In the genomic region with DNA sequence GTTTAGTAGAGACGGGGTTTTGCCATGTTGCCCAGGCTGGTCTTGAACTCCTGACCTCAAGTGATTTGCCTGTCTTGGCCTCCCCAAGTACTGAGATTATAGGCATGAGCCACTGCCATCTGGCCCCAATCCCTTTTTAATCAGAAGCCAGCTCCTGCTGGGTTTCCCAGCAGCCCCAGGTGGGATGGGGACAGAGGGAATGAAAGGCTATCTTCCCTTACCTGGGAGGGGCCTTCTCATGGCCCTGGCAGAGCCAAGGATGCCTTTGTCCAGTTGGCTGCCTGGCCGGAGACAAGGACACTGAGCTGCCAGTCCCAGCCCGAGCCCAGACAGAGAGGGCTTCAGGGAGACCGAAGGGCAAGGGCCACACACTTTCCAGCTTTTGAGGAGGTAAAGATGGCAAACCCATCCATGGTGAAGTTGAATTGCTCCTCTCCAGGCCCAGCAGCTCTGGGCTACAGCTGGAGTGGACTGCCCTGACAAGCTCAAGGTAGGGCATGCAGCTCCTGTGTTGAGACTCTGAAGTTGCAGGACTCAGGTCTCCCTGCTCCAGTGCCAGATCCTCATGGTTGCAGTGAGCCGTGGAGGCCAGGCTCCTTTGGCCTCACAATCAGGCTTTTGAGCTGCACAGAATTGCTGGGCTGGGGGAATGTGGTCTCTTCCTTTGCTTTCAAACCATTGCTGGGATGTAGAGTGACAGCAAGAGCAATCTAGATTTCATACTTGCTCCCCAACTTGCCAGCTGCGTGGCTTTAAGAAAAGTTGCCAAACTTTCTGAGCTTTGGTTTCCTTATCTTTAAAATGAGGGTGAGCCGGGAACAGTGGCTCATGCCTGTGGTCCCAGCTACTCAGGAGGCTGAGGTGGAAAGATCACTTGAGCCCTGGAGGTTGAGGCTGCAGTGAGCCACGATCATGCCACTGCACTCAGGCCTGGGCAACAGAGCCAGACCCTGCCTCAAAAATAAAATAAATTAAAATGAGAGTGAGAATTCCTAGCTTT, we compare ENCODE assay signal across 20 cellular contexts. TPM values are rescaled to one million over a fixed set of nuclear protein-coding genes. Genes with fewer than 3 reads are reported as not detected.
DNase-seq lines count a peak whose midpoint lies in the region; ATAC-seq, FAIRE-seq and TF ChIP-seq lines count a peak whose summit lies in the region.
"Had no signal": no experiment of that assay in that cellular context is flagged by ENCODE, and none has a peak within 500 bp of the region (broad histone marks: within the 10 kb centered on the region; RNA-seq: fewer than 3 reads in every experiment).

No MANE protein-coding gene starts in this region.

- intact Hi-C loops in HepG2 (cut with micrococcal nuclease; ENCODE audit: unreplicated experiment) = no loop called here
- intact Hi-C loops in right lobe of liver (cut with DNase I) = no loop called here
- intact Hi-C loops in K562 (cut with micrococcal nuclease) = no loop called here
- intact Hi-C loops in PC-3 (cut with micrococcal nuclease) = no loop called here

- no peak for DNase-seq in HepG2 (ENCODE audit: low spot score)
- DNase-seq in right lobe of liver = no peak
- no peak for DNase-seq in K562 (ENCODE audit: extremely low read depth in 1 of 4, low spot score in 3 of 4)
- DNase-seq in foreskin keratinocyte = no peak
- no peak for DNase-seq in PC-3
- no peak for DNase-seq in activated T-cell treated with anti-CD3 and anti-CD28 coated beads, Interleukin-2, amount 50 U/mL, for 24 hours
- DNase-seq in AG08395 (ENCODE audit: low spot score) = no peak
- DNase-seq: 8988T, KG1, MM.1S, NCI-H1105, NCI-H187 treated with DMSO at 0.1 percent for 48 hours, NCI-H82, SHP77 treated with DMSO at 0.1 percent for 48 hours had no signal

- in situ Hi-C loops in HepG2 (cut with HindIII; ENCODE audit: extremely low pct_ligation_motif_present, low pct_unique_long_range_greater_than_20kb) = no loop called here
- in situ Hi-C loops in K562 (cut with MboI) = no loop called here

- H3K9ac ChIP-seq in HepG2 (ENCODE audit: insufficient read depth, low read depth, low read length) = no peak overlapping the region
- peak overlapping the region in 1 of 2 experiments; percentile 45; a peak in 1 of 4 replicates for H3K9ac ChIP-seq in K562 (ENCODE audit: insufficient read depth in 1 of 2, low read depth in 2 of 2, low read length in 2 of 2)
- H3K9ac ChIP-seq in PC-3 (ENCODE audit: low read length) = no peak overlapping the region
- H3K9ac ChIP-seq: BLaER1 treated with 17β-estradiol and CSF1 and Interleukin-3, amounts not matched to agents 10 nM and 100 nM had no signal

- H3K9me3 ChIP-seq in HepG2 (ENCODE audit: low read length) (no peaks in the 10 kb centered on the region), right lobe of liver (no peaks in the 10 kb centered on the region), K562 (replicated peaks; ENCODE audit: control insufficient read depth, insufficient read depth, low read depth, low read length) (no peaks in the 10 kb centered on the region), PC-3 (ENCODE audit: low read length) (no peaks in the 10 kb centered on the region)
- H3K9me3 ChIP-seq: BLaER1 treated with 17β-estradiol and CSF1 and Interleukin-3, amounts not matched to agents 10 nM and 100 nM had no signal

- H4K20me1 ChIP-seq in HepG2 (ENCODE audit: insufficient read depth, low read length) (no peaks in the 10 kb centered on the region), K562 (replicated peaks; ENCODE audit: control insufficient read depth, insufficient read depth, low read length) (peaks cover 3% of the 10 kb centered on the region; the same call in 1 of the 2 replicates), PC-3 (ENCODE audit: low read length) (no peaks in the 10 kb centered on the region)
- H4K20me1 ChIP-seq: BLaER1 treated with 17β-estradiol and CSF1 and Interleukin-3, amounts not matched to agents 10 nM and 100 nM had no signal

- no TSS peak for BruUV-seq in HepG2 (replicated peaks; lab: Mats Ljungman, UMichigan)
- BruUV-seq in K562 (replicated peaks; lab: Mats Ljungman, UMichigan) = no TSS peak
- BruUV-seq in PC-3 (replicated peaks; lab: Mats Ljungman, UMichigan) = no TSS peak

- no peaks in the 10 kb centered on the region for H3K9me3 Mint-ChIP-seq in activated T-cell treated with anti-CD3 and anti-CD28 coated beads, Interleukin-2, amount 50 U/mL, for 24 hours

- no peak overlapping the region for H3K4me3 Mint-ChIP-seq in activated T-cell treated with anti-CD3 and anti-CD28 coated beads, Interleukin-2, amount 50 U/mL, for 24 hours

- WGBS in HepG2 (ENCODE audit: low lambda C conversion rate) = 9% methylated on average over 7 of the region's 8 CpGs
- WGBS in right lobe of liver (ENCODE audit: insufficient coverage, low coverage, low lambda C conversion rate, missing lambda C conversion rate) = 59% methylated on average over 4 of the region's 8 CpGs
- 4% methylated on average over 8 of the region's 8 CpGs for WGBS in K562 (ENCODE audit: insufficient coverage, low coverage, missing lambda C conversion rate)

- no peak overlapping the region for H3K27ac Mint-ChIP-seq in activated T-cell treated with anti-CD3 and anti-CD28 coated beads, Interleukin-2, amount 50 U/mL, for 24 hours

- CTCF ChIA-PET in HepG2 (lab: Yijun Ruan, JAX; ENCODE audit: low intra/inter-chr PET ratio, low total read pairs) (no interaction called here), K562 (lab: Yijun Ruan, JAX; ENCODE audit: low intra/inter-chr PET ratio) (no interaction called here), PC-3 (lab: Charles Lee) (no interaction called here)

- no peak overlapping the region for H3K4me3 ChIP-seq in HepG2 (replicated peaks in 1 of 3; ENCODE audit: insufficient read depth in 1 of 3, low read depth in 2 of 3, low read length in 3 of 3)
- no peak overlapping the region for H3K4me3 ChIP-seq in right lobe of liver
- H3K4me3 ChIP-seq in K562 = no peak overlapping the region
- H3K4me3 ChIP-seq in PC-3 (ENCODE audit: low read length) = no peak overlapping the region
- H3K4me3 ChIP-seq: BLaER1 treated with 17β-estradiol and CSF1 and Interleukin-3, amounts not matched to agents 10 nM and 100 nM had no signal

- TF ChIP-seq CTCF in HepG2 (CRISPR knock-in tag; IDR thresholded peaks at IDR 0.05) = no peak
- no peak for TF ChIP-seq CTCF in right lobe of liver (IDR thresholded peaks at IDR 0.05)
- no peak for TF ChIP-seq CTCF in K562 (IDR thresholded peaks at IDR 0.05 in 2 of 3, conservative IDR thresholded peaks at IDR 0.05 in 1 of 3; ENCODE audit: insufficient read depth in 2 of 3, low read depth in 1 of 3, low read length in 3 of 3)
- no peak for TF ChIP-seq CTCF in foreskin keratinocyte (conservative IDR thresholded peaks at IDR 0.05)
- no peak for TF ChIP-seq CTCF in PC-3 (conservative IDR thresholded peaks at IDR 0.05; ENCODE audit: low read depth, low read length)

- H3K36me3 ChIP-seq in HepG2 (replicated peaks in 1 of 2; ENCODE audit: control insufficient read depth in 1 of 2, insufficient read depth in 2 of 2, low read length in 2 of 2) (no peaks in the 10 kb centered on the region), right lobe of liver (no peaks in the 10 kb centered on the region), K562 (ENCODE audit: control insufficient read depth, insufficient read depth, low read length) (no peaks in the 10 kb centered on the region), PC-3 (ENCODE audit: low read depth, low read length) (no peaks in the 10 kb centered on the region)
- H3K36me3 ChIP-seq: BLaER1 treated with 17β-estradiol and CSF1 and Interleukin-3, amounts not matched to agents 10 nM and 100 nM had no signal

- H3K27me3 ChIP-seq in HepG2 (ENCODE audit: control insufficient read depth in 1 of 2, insufficient read depth in 2 of 2, low read length in 2 of 2) (peaks cover 1 to 12% of the 10 kb centered on the region in 2 experiments; a peak in 2 of 5 replicates), right lobe of liver (no peaks in the 10 kb centered on the region), K562 (ENCODE audit: control insufficient read depth in 2 of 2, insufficient read depth in 2 of 2, low read length in 2 of 2) (peaks cover 18 to 37% of the 10 kb centered on the region in 2 experiments), foreskin keratinocyte (peaks cover 8% of the 10 kb centered on the region), PC-3 (ENCODE audit: low read length) (no peaks in the 10 kb centered on the region)
- H3K27me3 ChIP-seq: BLaER1 treated with 17β-estradiol and CSF1 and Interleukin-3, amounts not matched to agents 10 nM and 100 nM had no signal

- H3K9me1 ChIP-seq in K562 (ENCODE audit: control insufficient read depth, insufficient read depth, low read length) = no peaks in the 10 kb centered on the region

- TF ChIP-seq POLR2A in HepG2 (IDR thresholded peaks at IDR 0.05; ENCODE audit: insufficient read depth in 1 of 2, low read depth in 2 of 2, low read length in 2 of 2) = no peak
- no peak for TF ChIP-seq POLR2A in right lobe of liver (IDR thresholded peaks at IDR 0.05)
- TF ChIP-seq POLR2A in K562 (conservative IDR thresholded peaks at IDR 0.05) = no peak

- no peaks in the 10 kb centered on the region for H3F3A ChIP-seq in PC-3 (ENCODE audit: low read length, unreplicated experiment)

- TF ChIP-seq EP300 in HepG2 (IDR thresholded peaks at IDR 0.05; ENCODE audit: low read depth in 2 of 2, low read length in 2 of 2) = no peak
- no peak for TF ChIP-seq EP300 in HepG2 (CRISPR knock-in tag; IDR thresholded peaks at IDR 0.05; ENCODE audit: borderline replicate concordance)
- no peak for TF ChIP-seq EP300 in K562 (IDR thresholded peaks at IDR 0.05; ENCODE audit: low read length)

- no peaks in the 10 kb centered on the region for H3K4me1 Mint-ChIP-seq in activated T-cell treated with anti-CD3 and anti-CD28 coated beads, Interleukin-2, amount 50 U/mL, for 24 hours (ENCODE audit: low read depth)

- TF ChIP-seq RAD21 in HepG2 (CRISPR knock-in tag; IDR thresholded peaks at IDR 0.05) (no peak), K562 (CRISPR knock-in tag; conservative IDR thresholded peaks at IDR 0.05 in 1 of 2, IDR thresholded peaks at IDR 0.05 in 1 of 2) (no peak)

- ATAC-seq in HepG2 (peak; percentile 35; the same call in 2 of the 3 replicates), right lobe of liver (no peak), K562 (no peak; the same call in 1 of the 3 replicates), foreskin keratinocyte (peak; percentile 15), PC-3 (no peak), GM19455 (IDR thresholded peaks at IDR 0.05; ENCODE audit: unreplicated experiment) (no peak)
- ATAC-seq: HCT116 had no signal

- no peaks in the 10 kb centered on the region for H3K4me1 ChIP-seq in HepG2 (ENCODE audit: insufficient read depth, low read length)
- no peaks in the 10 kb centered on the region for H3K4me1 ChIP-seq in right lobe of liver
- peaks cover 0 to 3% of the 10 kb centered on the region in 2 experiments; a peak in 1 of 5 replicates for H3K4me1 ChIP-seq in K562 (replicated peaks in 1 of 2; ENCODE audit: control insufficient read depth in 2 of 2, insufficient read depth in 2 of 2, low read length in 2 of 2)
- no peaks in the 10 kb centered on the region for H3K4me1 ChIP-seq in foreskin keratinocyte
- H3K4me1 ChIP-seq in PC-3 (ENCODE audit: insufficient read depth, low read length) = no peaks in the 10 kb centered on the region
- H3K4me1 ChIP-seq: BLaER1 treated with 17β-estradiol and CSF1 and Interleukin-3, amounts not matched to agents 10 nM and 100 nM had no signal

- POLR2A ChIA-PET in HepG2 (lab: Yijun Ruan, JAX) = interaction anchor here (0.6 kb wide), 1 partner anchor 20 kb away, joined by 3 read pairs; no protein-coding TSS in a partner anchor
- POLR2A ChIA-PET in K562 (lab: Yijun Ruan, JAX) = interaction anchor here (0.9 to 1.7 kb wide), 6 partner anchors 9 to 33 kb away, joined by 4 to 6 read pairs (median 6); no protein-coding TSS in a partner anchor
- POLR2A ChIA-PET in PC-3 (lab: Charles Lee; ENCODE audit: unreplicated experiment) = interaction anchor here (0.6 kb wide), 1 partner anchor 11 kb away, joined by 6 read pairs; no protein-coding TSS in a partner anchor

- no peaks in the 10 kb centered on the region for H3K27me3 Mint-ChIP-seq in activated T-cell treated with anti-CD3 and anti-CD28 coated beads, Interleukin-2, amount 50 U/mL, for 24 hours

- no peaks in the 10 kb centered on the region for H3K36me3 Mint-ChIP-seq in activated T-cell treated with anti-CD3 and anti-CD28 coated beads, Interleukin-2, amount 50 U/mL, for 24 hours (ENCODE audit: low read depth)

- H3K79me2 ChIP-seq in HepG2 (ENCODE audit: insufficient read depth, low read length) (no peaks in the 10 kb centered on the region), K562 (ENCODE audit: control insufficient read depth, insufficient read depth, low read length) (no peaks in the 10 kb centered on the region), PC-3 (ENCODE audit: low read length) (no peaks in the 10 kb centered on the region)

- no peaks in the 10 kb centered on the region for H3K9me2 ChIP-seq in PC-3 (replicated peaks; ENCODE audit: low read length)

- no peak for FAIRE-seq in HepG2 (lab: Jason Lieb, UNC)
- no peak for FAIRE-seq in K562 (lab: Jason Lieb, UNC)
- FAIRE-seq: RCC 7860 had no signal

- H3K27ac ChIP-seq in HepG2 (ENCODE audit: extremely low read length, insufficient read depth, low read length) (no peak overlapping the region), right lobe of liver (no peak overlapping the region), K562 (ENCODE audit: extremely low read depth, low read depth, low read length) (no peak overlapping the region), foreskin keratinocyte (no peak overlapping the region), PC-3 (ENCODE audit: low read length) (no peak overlapping the region)
- H3K27ac ChIP-seq: BLaER1 treated with 17β-estradiol and CSF1 and Interleukin-3, amounts not matched to agents 10 nM and 100 nM; HL-60 had no signal

- H2AFZ ChIP-seq in HepG2 (ENCODE audit: low read length) = no peak overlapping the region
- H2AFZ ChIP-seq in K562 (ENCODE audit: low read depth, low read length) = no peak overlapping the region
- no peak overlapping the region for H2AFZ ChIP-seq in PC-3 (ENCODE audit: low read length)

- H3K4me2 ChIP-seq in HepG2 (ENCODE audit: low read depth, low read length) (no peak overlapping the region), K562 (ENCODE audit: insufficient read depth, low read length) (no peak overlapping the region), PC-3 (ENCODE audit: low read length) (no peak overlapping the region)
- H3K4me2 ChIP-seq: BLaER1 treated with 17β-estradiol and CSF1 and Interleukin-3, amounts not matched to agents 10 nM and 100 nM had no signal

RNA-seq across cellular contexts. Expression of gene IL34, which starts 44.5 kb away (rescaled TPM):
- total RNA-seq in HepG2 (2016; rRNA removed; fragmentation: Illumina TruSeq; extraction: Trizol) = 1.2 and 1.4 TPM in 2 replicates
- 1.0 and 1.6 TPM in 2 replicates for total RNA-seq in HepG2 (2016; cell fraction: cytosol; rRNA removed; fragmentation: Illumina TruSeq; extraction: Trizol; ENCODE audit: low read depth)
- total RNA-seq in HepG2 (2016; cell fraction: insoluble cytoplasmic fraction; rRNA removed; fragmentation: Illumina TruSeq; extraction: Trizol) = 1.2 and 1.3 TPM in 2 replicates
- 1.8 and 2.4 TPM in 2 replicates for total RNA-seq in HepG2 (2016; cell fraction: membrane; rRNA removed; fragmentation: Illumina TruSeq; extraction: Trizol)
- total RNA-seq in HepG2 (2016; cell fraction: nucleus; rRNA removed; fragmentation: Illumina TruSeq; extraction: Trizol) = 0.31 and 0.40 TPM in 2 replicates
- 1.3 and 1.6 TPM in 2 replicates for polyA plus RNA-seq in HepG2 (2011; rRNA removed)
- polyA plus RNA-seq in HepG2 (2011; cell fraction: cytosol; rRNA removed) = 1.1 and 2.2 TPM in 2 replicates
- polyA plus RNA-seq in HepG2 (2011; cell fraction: nucleus; rRNA removed) = 0.83 and 1.9 TPM in 2 replicates
- 0.83 TPM in 2 replicates for polyA plus RNA-seq in HepG2 (2012)
- 1.3 and 2.1 TPM in 2 replicates for polyA plus RNA-seq in HepG2 (2016; cell fraction: cytosol; fragmentation: Illumina TruSeq; extraction: Trizol; ENCODE audit: low read depth)
- polyA plus RNA-seq in HepG2 (2016; cell fraction: insoluble cytoplasmic fraction; fragmentation: Illumina TruSeq; extraction: Trizol; ENCODE audit: low read depth) = 0.84 and 0.90 TPM in 2 replicates
- polyA plus RNA-seq in HepG2 (2016; cell fraction: membrane; fragmentation: Illumina TruSeq; extraction: Trizol; ENCODE audit: low read depth) = 1.2 and 1.6 TPM in 2 replicates
- polyA plus RNA-seq in HepG2 (2016; cell fraction: nucleus; fragmentation: Illumina TruSeq; extraction: Trizol; ENCODE audit: insufficient read depth, low read depth) = 0.96 and 1.1 TPM in 2 replicates
- polyA minus RNA-seq in HepG2 (2011; rRNA and poly(A)+ RNA removed; ENCODE audit: low replicate concordance) = 1.0 TPM in 1 of 2 replicates, not detected in the other
- 0.35 TPM in 1 of 2 replicates, not detected in the other for polyA minus RNA-seq in HepG2 (2011; cell fraction: cytosol; rRNA and poly(A)+ RNA removed)
- polyA minus RNA-seq in HepG2 (2011; cell fraction: nucleus; rRNA and poly(A)+ RNA removed) = 0.50 and 1.5 TPM in 2 replicates
- total RNA-seq in right lobe of liver = 1 to 10 TPM in 1 of 6 experiments, under 1 TPM in 5; 0.27 to 1.1 (median 0.49) TPM
- total RNA-seq in K562 (2011; cell fraction: chromatin; rRNA removed; ENCODE audit: low replicate concordance) = 0.44 TPM in 1 of 2 replicates, not detected in the other
- not detected in 2 replicates for total RNA-seq in K562 (2011; cell fraction: nucleolus; rRNA removed)
- not detected in 2 replicates for total RNA-seq in K562 (2011; cell fraction: nucleoplasm; rRNA removed)
- total RNA-seq in K562 (2014; rRNA removed) = 0.20 TPM in 1 of 2 replicates, not detected in the other
- not detected in 2 replicates for total RNA-seq in K562 (2014; rRNA removed; fragmentation: Illumina TruSeq; extraction: Trizol)
- 0.18 TPM in 1 of 2 replicates, not detected in the other for total RNA-seq in K562 (2015; rRNA removed; fragmentation: Illumina TruSeq; extraction: Trizol)
- 0.25 TPM in 1 of 2 replicates, not detected in the other for total RNA-seq in K562 (2021)
- 0.10 TPM in 1 of 2 replicates, not detected in the other for polyA plus RNA-seq in K562 (2011; rRNA removed)
- polyA plus RNA-seq in K562 (2011; cell fraction: cytosol; rRNA removed) = 0.16 and 0.49 TPM in 2 replicates
- polyA plus RNA-seq in K562 (2011; cell fraction: nucleus; rRNA removed) = 0.20 and 0.32 TPM in 2 replicates
- polyA plus RNA-seq in K562 (2012) = 0.39 and 0.44 TPM in 2 replicates
- polyA plus RNA-seq in K562 (2014; fragmentation: Illumina TruSeq; extraction: Trizol) = 0.58 TPM in 1 of 2 replicates, not detected in the other
- not detected for polyA plus RNA-seq in K562 (2014; fragmentation: Nextera tagmentation; extraction: Ambion mirVana)
- polyA plus RNA-seq in K562 (2014; rRNA removed) = 0.07 and 0.18 TPM in 2 replicates
- not detected in 2 replicates for polyA minus RNA-seq in K562 (2011; rRNA and poly(A)+ RNA removed)
- polyA minus RNA-seq in K562 (2011; cell fraction: cytosol; rRNA and poly(A)+ RNA removed) = not detected in 2 replicates
- not detected in 2 replicates for polyA minus RNA-seq in K562 (2011; cell fraction: nucleus; rRNA and poly(A)+ RNA removed)
- 0.11 and 0.17 TPM in 2 replicates for total RNA-seq in foreskin keratinocyte
- polyA plus RNA-seq in foreskin keratinocyte = 0.13 and 0.19 TPM in 2 replicates
- not detected in 2 replicates for total RNA-seq in PC-3 (2014; rRNA removed)
- total RNA-seq: NCI-H460 had no signal

Comparison
In these comparisons a context has a peak if more than half of its experiments do, and no peak if none do; other contexts are left out.
1. ATAC-seq: peak in HepG2 (single experiment) and foreskin keratinocyte (single experiment); none in right lobe of liver (0 of 4), K562 (single experiment), PC-3 (single experiment) and GM19455 (single experiment).
2. Of the 241 proteins assayed by ChIP-seq in both HepG2 and K562: peak only in HepG2: none; only in K562: ZNF121; in both: none; in neither: 240.